Comparison of ENCODE assay signal across 15 cellular contexts in the genomic region with DNA sequence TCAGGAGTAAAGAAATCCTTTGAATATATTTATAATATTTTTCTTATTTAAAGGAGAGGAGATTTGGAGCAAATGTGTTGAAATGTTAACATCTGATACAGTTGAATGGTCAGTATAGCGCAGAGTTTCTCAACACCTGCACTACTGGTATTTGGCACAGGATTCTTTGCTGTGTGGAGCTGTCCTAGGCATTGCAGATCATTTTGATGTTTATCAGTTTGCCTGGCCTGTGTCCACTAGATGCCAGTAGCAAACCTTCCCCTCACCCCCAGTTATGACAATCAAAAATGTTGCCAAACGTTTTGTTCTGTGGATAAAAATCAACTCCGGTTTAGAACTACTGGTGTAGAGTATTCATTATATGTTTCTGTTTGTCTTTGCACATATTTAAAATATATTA.
A peak's percentile ranks its signal among the peaks of the same experiment; 100 is the strongest.
DNase-seq lines count a peak whose midpoint lies in the region; TF ChIP-seq lines count a peak whose summit lies in the region.
"Had no signal": no experiment of that assay in that cellular context is flagged by ENCODE, and none has a peak within 500 bp of the region (broad histone marks: within the 10 kb centered on the region; RNA-seq: fewer than 3 reads in every experiment).

No MANE protein-coding gene starts in this region.

- CTCF ChIA-PET in SK-N-SH (lab: Yijun Ruan, JAX) = interaction anchor here (1.4 to 1.7 kb wide), 2 partner anchors 759 to 762 kb away, joined by 3 to 7 read pairs; no protein-coding TSS in a partner anchor

- intact Hi-C loops in CD14-positive monocyte (cut with micrococcal nuclease) = no loop called here

- H3K9me2 ChIP-seq in SK-N-SH = no peaks in the 10 kb centered on the region

- peak; percentile 64 for TF ChIP-seq RAD21 in SK-N-SH (IDR thresholded peaks at IDR 0.05; ENCODE audit: low read length)

- no peaks in the 10 kb centered on the region for H3K4me1 Mint-ChIP-seq in CD14-positive monocyte
- no peaks in the 10 kb centered on the region for H3K4me1 Mint-ChIP-seq in immature natural killer cell
- H3K4me1 Mint-ChIP-seq: CD4-positive, CD25-positive, alpha-beta regulatory T cell had no signal

- H3K27me3 ChIP-seq in SK-N-SH (ENCODE audit: insufficient read depth) = no peaks in the 10 kb centered on the region
- H3K27me3 ChIP-seq in effector memory CD4-positive, alpha-beta T cell (replicated peaks; ENCODE audit: control insufficient read depth, insufficient read depth, low read length, poor library complexity, severe bottlenecking) = no peaks in the 10 kb centered on the region

- H3K27ac ChIP-seq in SK-N-SH (ENCODE audit: low read depth in 2 of 2, low read length in 1 of 2) = no peak overlapping the region
- no peak overlapping the region for H3K27ac ChIP-seq in effector memory CD4-positive, alpha-beta T cell (ENCODE audit: insufficient read depth, low read length, poor library complexity, severe bottlenecking)

- DNase-seq in D341Med (ENCODE audit: low spot score) (peak; percentile 23), HT1080 (ENCODE audit: low read depth) (peak; percentile 19), SK-N-SH (peak; percentile 28), iPS-NIHi11 (ENCODE audit: low spot score) (peak; percentile 10), CD14-positive monocyte (ENCODE audit: low spot score) (no peak), immature natural killer cell (no peak)
- DNase-seq in activated effector memory CD4-positive, alpha-beta T cell treated with Interleukin-2 at 50 U/mL for 16 hours = no peak
- no peak for DNase-seq in effector memory CD4-positive, alpha-beta T cell
- DNase-seq: activated CD4-positive, CD25-positive, alpha-beta regulatory T cell; aorta; CD4-positive, CD25-positive, alpha-beta regulatory T cell; mucosa of descending colon; NCI-H2029 treated with DMSO at 0.1 percent for 48 hours; Right ventricle myocardium superior; stimulated activated naive CD4-positive, alpha-beta T cell treated with Interleukin-2 at 50 U/mL for 16 hours had no signal

- H3K79me2 ChIP-seq in SK-N-SH (ENCODE audit: insufficient read depth) = no peaks in the 10 kb centered on the region

- WGBS in SK-N-SH (ENCODE audit: low lambda C conversion rate) = 29% methylated on average over 3 of the region's 3 CpGs

- H3K27ac Mint-ChIP-seq in CD14-positive monocyte (no peak overlapping the region), immature natural killer cell (no peak overlapping the region)
- H3K27ac Mint-ChIP-seq: CD4-positive, CD25-positive, alpha-beta regulatory T cell had no signal

- H3F3A ChIP-seq in SK-N-SH (replicated peaks; ENCODE audit: insufficient read depth) = no peaks in the 10 kb centered on the region

- H3K9me3 Mint-ChIP-seq in CD14-positive monocyte (peaks cover 0 to 3% (median 2%) of the 10 kb centered on the region in 7 donors), immature natural killer cell (peaks cover 1 to 22% (median 7%) of the 10 kb centered on the region in 6 donors)

- no peak overlapping the region for H3K4me2 ChIP-seq in SK-N-SH

- peak; percentile 27 for TF ChIP-seq CTCF in SK-N-SH (IDR thresholded peaks at IDR 0.05)
- no peak for TF ChIP-seq CTCF in CD14-positive monocyte (IDR thresholded peaks at IDR 0.05)

- no peaks in the 10 kb centered on the region for H3K27me3 Mint-ChIP-seq in CD14-positive monocyte (ENCODE audit: low read depth in 3 of 3)
- no peaks in the 10 kb centered on the region for H3K27me3 Mint-ChIP-seq in immature natural killer cell (ENCODE audit: low read depth in 3 of 3)
- H3K27me3 Mint-ChIP-seq: CD4-positive, CD25-positive, alpha-beta regulatory T cell had no signal

- H2AFZ ChIP-seq in SK-N-SH (ENCODE audit: low read depth) = no peak overlapping the region

- TF ChIP-seq EP300 in SK-N-SH (IDR thresholded peaks at IDR 0.05; ENCODE audit: borderline replicate concordance in 1 of 2, low read depth in 1 of 2, low read length in 1 of 2) = no peak

- H3K36me3 Mint-ChIP-seq in CD14-positive monocyte (no peaks in the 10 kb centered on the region), immature natural killer cell (no peaks in the 10 kb centered on the region)
- H3K36me3 Mint-ChIP-seq: CD4-positive, CD25-positive, alpha-beta regulatory T cell had no signal

- no peaks in the 10 kb centered on the region for H3K36me3 ChIP-seq in SK-N-SH (replicated peaks in 1 of 2; ENCODE audit: control insufficient read depth in 1 of 2, insufficient read depth in 2 of 2, low read length in 1 of 2)
- no peaks in the 10 kb centered on the region for H3K36me3 ChIP-seq in effector memory CD4-positive, alpha-beta T cell (ENCODE audit: control insufficient read depth, insufficient read depth, low read length)

- no peaks in the 10 kb centered on the region for H3K9me3 ChIP-seq in SK-N-SH
- no peaks in the 10 kb centered on the region for H3K9me3 ChIP-seq in effector memory CD4-positive, alpha-beta T cell (ENCODE audit: control insufficient read depth, low read length)
- H3K9me3 ChIP-seq: mucosa of descending colon had no signal

- H3K9ac ChIP-seq in SK-N-SH = no peak overlapping the region

- no peaks in the 10 kb centered on the region; a peak in 2 of 4 replicates for H3K4me1 ChIP-seq in SK-N-SH (ENCODE audit: control insufficient read depth in 1 of 2, insufficient read depth in 2 of 2, low read depth in 1 of 2, low read length in 1 of 2)
- H3K4me1 ChIP-seq in effector memory CD4-positive, alpha-beta T cell (ENCODE audit: control insufficient read depth, insufficient read depth, low read length, poor library complexity, severe bottlenecking) = no peaks in the 10 kb centered on the region

- no peak overlapping the region for H3K4me3 ChIP-seq in SK-N-SH (ENCODE audit: low read depth in 2 of 2, low read length in 1 of 2)
- H3K4me3 ChIP-seq in effector memory CD4-positive, alpha-beta T cell (ENCODE audit: insufficient read depth, low read depth, low read length, poor library complexity, severe bottlenecking) = no peak overlapping the region
- H3K4me3 ChIP-seq: mucosa of descending colon had no signal

- H3K4me3 Mint-ChIP-seq in CD14-positive monocyte = no peak overlapping the region
- no peak overlapping the region for H3K4me3 Mint-ChIP-seq in immature natural killer cell

- H4K20me1 ChIP-seq in SK-N-SH (ENCODE audit: insufficient read depth) = no peaks in the 10 kb centered on the region

- POLR2A ChIA-PET in SK-N-SH (lab: Yijun Ruan, JAX) = no interaction called here

TF ChIP-seq in SK-N-SH, 30 proteins besides CTCF, POLR2A, EP300 and RAD21:
- TF ChIP-seq USF1 (IDR thresholded peaks at IDR 0.05; ENCODE audit: borderline replicate concordance, low read depth) (no peak), MEF2A (IDR thresholded peaks at IDR 0.05; ENCODE audit: borderline replicate concordance, low read depth) (no peak), GATA2 (CRISPR knock-in tag; IDR thresholded peaks at IDR 0.05) (peak; percentile 67), NFIC (IDR thresholded peaks at IDR 0.05; ENCODE audit: borderline replicate concordance) (peak; percentile 15; the same call in 1 of the 2 replicates), TCF12 (IDR thresholded peaks at IDR 0.05) (0 out of 2 replicates have a peak, but pooled peaks have one; percentile 21), MXI1 (IDR thresholded peaks at IDR 0.05; ENCODE audit: low read depth, low read length) (no peak), ELF1 (IDR thresholded peaks at IDR 0.05) (no peak), RFX5 (IDR thresholded peaks at IDR 0.05; ENCODE audit: low read length) (no peak), SMC3 (IDR thresholded peaks at IDR 0.05; ENCODE audit: low read depth, low read length) (peak; percentile 28; the same call in 1 of the 2 replicates), FOSL2 (IDR thresholded peaks at IDR 0.05; ENCODE audit: borderline replicate concordance, low read depth) (no peak), JUND (IDR thresholded peaks at IDR 0.05) (no peak)
TF ChIP-seq in SK-N-SH: peak in this region for 4.

Comparison
In these comparisons a context has a peak if more than half of its experiments do, and no peak if none do; other contexts are left out.
1. DNase-seq: peak in D341Med (single experiment), HT1080 (single experiment), SK-N-SH (single experiment) and iPS-NIHi11 (single experiment); none in CD14-positive monocyte (single experiment), activated effector memory CD4-positive, alpha-beta T cell treated with Interleukin-2 at 50 U/mL for 16 hours (single experiment), immature natural killer cell (0 of 3) and effector memory CD4-positive, alpha-beta T cell (0 of 3).